19 cellular contexts compared by ENCODE assay signal in the genomic region with DNA sequence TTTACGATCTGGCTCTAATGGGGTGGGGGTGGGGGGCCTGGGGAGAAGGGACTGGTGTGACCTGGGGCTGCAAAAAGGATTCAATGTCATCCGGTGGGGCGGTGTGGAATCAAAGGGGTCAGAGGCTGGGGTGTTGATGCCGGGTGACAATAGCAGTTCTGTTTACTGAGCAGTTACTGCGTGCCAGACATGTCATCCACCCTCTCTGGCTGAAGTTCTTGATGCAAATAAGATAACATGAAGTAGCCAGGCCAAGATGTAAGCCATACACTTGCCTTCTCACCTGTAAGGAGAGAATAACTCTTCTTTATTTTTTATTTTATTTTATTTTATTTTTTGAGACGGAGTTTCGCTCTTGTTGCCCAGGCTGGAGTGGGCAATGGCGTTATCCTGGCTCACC.
A peak's percentile ranks its signal among the peaks of the same experiment; 100 is the strongest.
DNase-seq lines count a peak whose midpoint lies in the region; ATAC-seq, FAIRE-seq and TF ChIP-seq lines count a peak whose summit lies in the region.
"Had no signal": no experiment of that assay in that cellular context is flagged by ENCODE, and none has a peak within 500 bp of the region (broad histone marks: within the 10 kb centered on the region; RNA-seq: fewer than 3 reads in every experiment).

No MANE protein-coding gene starts in this region.

- in situ Hi-C loops in HepG2 (cut with HindIII; ENCODE audit: extremely low pct_ligation_motif_present, low pct_unique_long_range_greater_than_20kb) (no loop called here), transverse colon (cut with MboI; ENCODE audit: low pct_ligation_motif_present in 1 of 4, low pct_unique_long_range_greater_than_20kb in 1 of 4, low sequenced_read_pairs in 3 of 4) (no loop called here)

- WGBS in HepG2 (ENCODE audit: low lambda C conversion rate): 34% methylated on average over 8 of the region's 8 CpGs
- 84% methylated on average over 3 of the region's 8 CpGs for WGBS in right lobe of liver (ENCODE audit: insufficient coverage, low coverage, low lambda C conversion rate, missing lambda C conversion rate)
- 60 to 79% methylated on average over 4 to 8 of the region's 8 CpGs for WGBS in transverse colon (ENCODE audit: low coverage in 1 of 2), 2 donors
- 73 to 77% methylated on average over 8 of the region's 8 CpGs for WGBS in heart right ventricle, 2 donors

- no peak for FAIRE-seq in HepG2 (lab: Jason Lieb, UNC)
- FAIRE-seq: G401.6, GM12891, GM19239, HTR-8/SVneo had no signal

- TF ChIP-seq POLR2A in HepG2 (IDR thresholded peaks at IDR 0.05; ENCODE audit: insufficient read depth in 1 of 2, low read depth in 2 of 2, low read length in 2 of 2): no peak
- TF ChIP-seq POLR2A in right lobe of liver (IDR thresholded peaks at IDR 0.05): no peak
- no peak for TF ChIP-seq POLR2A in transverse colon (IDR thresholded peaks at IDR 0.05)

- TF ChIP-seq EP300 in HepG2 (IDR thresholded peaks at IDR 0.05; ENCODE audit: low read depth in 2 of 2, low read length in 2 of 2) (no peak), HepG2 (CRISPR knock-in tag; IDR thresholded peaks at IDR 0.05; ENCODE audit: borderline replicate concordance) (no peak), transverse colon (IDR thresholded peaks at IDR 0.05; ENCODE audit: low read depth) (no peak)

- BruUV-seq in HepG2 (replicated peaks; lab: Mats Ljungman, UMichigan) (no TSS peak), PC-3 (replicated peaks; lab: Mats Ljungman, UMichigan) (no TSS peak)

- DNase-seq in HepG2 (ENCODE audit: low spot score) (no peak), right lobe of liver (no peak), PC-3 (peak; percentile 12), left kidney (ENCODE audit: low read depth, low spot score) (peak; percentile 70), transverse colon (no peak), heart right ventricle (no peak), H7 (no peak)
- DNase-seq: Calu3; CD8-positive, alpha-beta T cell; DMS 273 treated with DMSO at 0.1 percent for 48 hours; GM23248; HCEC 1CT; HFFc6 had no signal

- H3K27ac ChIP-seq in HepG2 (ENCODE audit: extremely low read length, insufficient read depth, low read length) (no peak overlapping the region), right lobe of liver (no peak overlapping the region), PC-3 (ENCODE audit: low read length) (no peak overlapping the region), transverse colon (peak overlapping the region; percentile 63 to 88 (median 78)), heart right ventricle (no peak overlapping the region)
- H3K27ac ChIP-seq: BLaER1 treated with 17β-estradiol and CSF1 and Interleukin-3, amounts not matched to agents 10 nM and 100 nM; GM23248; HL-60 had no signal

- H3K79me2 ChIP-seq in HepG2 (ENCODE audit: insufficient read depth, low read length) (no peaks in the 10 kb centered on the region), PC-3 (ENCODE audit: low read length) (no peaks in the 10 kb centered on the region)

- no peaks in the 10 kb centered on the region for H4K20me1 ChIP-seq in HepG2 (ENCODE audit: insufficient read depth, low read length)
- no peaks in the 10 kb centered on the region for H4K20me1 ChIP-seq in PC-3 (ENCODE audit: low read length)
- H4K20me1 ChIP-seq: BLaER1 treated with 17β-estradiol and CSF1 and Interleukin-3, amounts not matched to agents 10 nM and 100 nM had no signal

- H3K27me3 ChIP-seq in HepG2 (ENCODE audit: control insufficient read depth in 1 of 2, insufficient read depth in 2 of 2, low read length in 2 of 2): peaks cover 1 to 10% of the 10 kb centered on the region in 2 experiments; a peak in 4 of 5 replicates
- H3K27me3 ChIP-seq in right lobe of liver: no peaks in the 10 kb centered on the region
- no peaks in the 10 kb centered on the region for H3K27me3 ChIP-seq in PC-3 (ENCODE audit: low read length)
- H3K27me3 ChIP-seq in transverse colon: no peaks in the 10 kb centered on the region
- H3K27me3 ChIP-seq in heart right ventricle: peaks cover 0 to 37% (median 5%) of the 10 kb centered on the region in 7 donors
- no peaks in the 10 kb centered on the region for H3K27me3 ChIP-seq in H7 (ENCODE audit: control insufficient read depth, insufficient read depth, low read length)
- H3K27me3 ChIP-seq: BLaER1 treated with 17β-estradiol and CSF1 and Interleukin-3, amounts not matched to agents 10 nM and 100 nM had no signal

- ATAC-seq in HepG2: no peak
- no peak for ATAC-seq in right lobe of liver
- ATAC-seq in PC-3: no peak
- ATAC-seq in heart right ventricle: no peak
- ATAC-seq: CD8-positive, alpha-beta T cell had no signal

- intact Hi-C loops in HepG2 (cut with micrococcal nuclease; ENCODE audit: unreplicated experiment): no loop called here
- intact Hi-C loops in right lobe of liver (cut with DNase I): no loop called here
- intact Hi-C loops in PC-3 (cut with micrococcal nuclease): no loop called here
- intact Hi-C loops in transverse colon (cut with DNase I; ENCODE audit: low total_unique reads): no loop called here
- intact Hi-C loops in heart right ventricle (cut with DNase I): no loop called here

- CTCF ChIA-PET in HepG2 (lab: Yijun Ruan, JAX; ENCODE audit: low intra/inter-chr PET ratio, low total read pairs): no interaction called here
- CTCF ChIA-PET in PC-3 (lab: Charles Lee): no interaction called here

- H3K9ac ChIP-seq in HepG2 (ENCODE audit: insufficient read depth, low read depth, low read length): no peak overlapping the region
- H3K9ac ChIP-seq in PC-3 (ENCODE audit: low read length): no peak overlapping the region
- H3K9ac ChIP-seq: BLaER1 treated with 17β-estradiol and CSF1 and Interleukin-3, amounts not matched to agents 10 nM and 100 nM; GM23248 had no signal

- no peak for TF ChIP-seq RAD21 in HepG2 (CRISPR knock-in tag; IDR thresholded peaks at IDR 0.05)

- H3K9me3 ChIP-seq in HepG2 (ENCODE audit: low read length) (no peaks in the 10 kb centered on the region), right lobe of liver (no peaks in the 10 kb centered on the region), PC-3 (ENCODE audit: low read length) (no peaks in the 10 kb centered on the region), transverse colon (no peaks in the 10 kb centered on the region), heart right ventricle (no peaks in the 10 kb centered on the region)
- H3K9me3 ChIP-seq: BLaER1 treated with 17β-estradiol and CSF1 and Interleukin-3, amounts not matched to agents 10 nM and 100 nM had no signal

- H3K36me3 ChIP-seq in HepG2 (replicated peaks in 1 of 2; ENCODE audit: control insufficient read depth in 1 of 2, insufficient read depth in 2 of 2, low read length in 2 of 2): no peaks in the 10 kb centered on the region
- no peaks in the 10 kb centered on the region for H3K36me3 ChIP-seq in right lobe of liver
- no peaks in the 10 kb centered on the region for H3K36me3 ChIP-seq in PC-3 (ENCODE audit: low read depth, low read length)
- H3K36me3 ChIP-seq in transverse colon: no peaks in the 10 kb centered on the region
- no peaks in the 10 kb centered on the region for H3K36me3 ChIP-seq in heart right ventricle
- no peaks in the 10 kb centered on the region for H3K36me3 ChIP-seq in H7 (replicated peaks; ENCODE audit: control insufficient read depth, insufficient read depth, low read length)
- H3K36me3 ChIP-seq: BLaER1 treated with 17β-estradiol and CSF1 and Interleukin-3, amounts not matched to agents 10 nM and 100 nM had no signal

- H2AFZ ChIP-seq in HepG2 (ENCODE audit: low read length) (no peak overlapping the region), PC-3 (ENCODE audit: low read length) (no peak overlapping the region)
- H2AFZ ChIP-seq: GM23248 had no signal

- H3K9me2 ChIP-seq in PC-3 (replicated peaks; ENCODE audit: low read length): no peaks in the 10 kb centered on the region

- no peak for TF ChIP-seq CTCF in HepG2 (CRISPR knock-in tag; IDR thresholded peaks at IDR 0.05)
- TF ChIP-seq CTCF in right lobe of liver (IDR thresholded peaks at IDR 0.05): no peak
- TF ChIP-seq CTCF in PC-3 (conservative IDR thresholded peaks at IDR 0.05; ENCODE audit: low read depth, low read length): no peak
- no peak for TF ChIP-seq CTCF in transverse colon (IDR thresholded peaks at IDR 0.05)
- TF ChIP-seq CTCF in heart right ventricle (IDR thresholded peaks at IDR 0.05): no peak

- H3K4me2 ChIP-seq in HepG2 (ENCODE audit: low read depth, low read length) (peak overlapping the region; percentile 60; the same call in 1 of the 2 replicates), PC-3 (ENCODE audit: low read length) (0 out of 2 replicates have a peak overlapping the region, but pooled peaks have one; percentile 8)
- H3K4me2 ChIP-seq: BLaER1 treated with 17β-estradiol and CSF1 and Interleukin-3, amounts not matched to agents 10 nM and 100 nM had no signal

- H3K4me1 ChIP-seq in HepG2 (ENCODE audit: insufficient read depth, low read length) (peaks cover 46% of the 10 kb centered on the region), right lobe of liver (no peaks in the 10 kb centered on the region), PC-3 (ENCODE audit: insufficient read depth, low read length) (no peaks in the 10 kb centered on the region), transverse colon (peaks cover 6 to 26% (median 14%) of the 10 kb centered on the region in 4 donors), heart right ventricle (no peaks in the 10 kb centered on the region)

- no peak overlapping the region for H3K4me3 ChIP-seq in HepG2 (replicated peaks in 1 of 3; ENCODE audit: insufficient read depth in 1 of 3, low read depth in 2 of 3, low read length in 3 of 3)
- H3K4me3 ChIP-seq in right lobe of liver: no peak overlapping the region
- no peak overlapping the region for H3K4me3 ChIP-seq in PC-3 (ENCODE audit: low read length)
- H3K4me3 ChIP-seq in transverse colon: no peak overlapping the region
- H3K4me3 ChIP-seq in heart right ventricle: no peak overlapping the region
- no peak overlapping the region for H3K4me3 ChIP-seq in H7 (ENCODE audit: insufficient read depth, low read depth, low read length)
- H3K4me3 ChIP-seq: BLaER1 treated with 17β-estradiol and CSF1 and Interleukin-3, amounts not matched to agents 10 nM and 100 nM; GM23248 had no signal

- no peaks in the 10 kb centered on the region for H3F3A ChIP-seq in PC-3 (ENCODE audit: low read length, unreplicated experiment)

- POLR2A ChIA-PET in HepG2 (lab: Yijun Ruan, JAX) (no interaction called here), PC-3 (lab: Charles Lee; ENCODE audit: unreplicated experiment) (no interaction called here)

TF ChIP-seq in HepG2, 621 proteins besides CTCF, POLR2A, EP300 and RAD21 (continues in another document):
- no peak for TF ChIP-seq PRMT3 (CRISPR knock-in tag; IDR thresholded peaks at IDR 0.05; ENCODE audit: borderline replicate concordance, low read depth)
- no peak for TF ChIP-seq ZNF329 (CRISPR knock-in tag; IDR thresholded peaks at IDR 0.05; ENCODE audit: low read depth)
- TF ChIP-seq TCF7 (IDR thresholded peaks at IDR 0.05; ENCODE audit: low read depth): peak; percentile 23; the same call in 1 of the 2 replicates
- no peak for TF ChIP-seq KLF16 (CRISPR knock-in tag; IDR thresholded peaks at IDR 0.05)
- no peak for TF ChIP-seq FOXM1 (CRISPR knock-in tag; IDR thresholded peaks at IDR 0.05)
- TF ChIP-seq ZNF432 (CRISPR knock-in tag; IDR thresholded peaks at IDR 0.05; ENCODE audit: borderline replicate concordance): no peak
- TF ChIP-seq BHLHE40 (IDR thresholded peaks at IDR 0.05; ENCODE audit: low read length): no peak

Comparison
In these comparisons a context has a peak if more than half of its experiments do, and no peak if none do; other contexts are left out.
1. DNase-seq: peak in PC-3 (single experiment) and left kidney (single experiment); none in HepG2 (single experiment), right lobe of liver (0 of 3), transverse colon (single experiment), heart right ventricle (0 of 2) and H7 (single experiment).
2. H3K27ac ChIP-seq: peak in transverse colon (4 of 4); none in HepG2 (single experiment), right lobe of liver (0 of 3), PC-3 (single experiment) and heart right ventricle (0 of 10).